Comparison of ENCODE assay signal across 12 cellular contexts in the genomic region with DNA sequence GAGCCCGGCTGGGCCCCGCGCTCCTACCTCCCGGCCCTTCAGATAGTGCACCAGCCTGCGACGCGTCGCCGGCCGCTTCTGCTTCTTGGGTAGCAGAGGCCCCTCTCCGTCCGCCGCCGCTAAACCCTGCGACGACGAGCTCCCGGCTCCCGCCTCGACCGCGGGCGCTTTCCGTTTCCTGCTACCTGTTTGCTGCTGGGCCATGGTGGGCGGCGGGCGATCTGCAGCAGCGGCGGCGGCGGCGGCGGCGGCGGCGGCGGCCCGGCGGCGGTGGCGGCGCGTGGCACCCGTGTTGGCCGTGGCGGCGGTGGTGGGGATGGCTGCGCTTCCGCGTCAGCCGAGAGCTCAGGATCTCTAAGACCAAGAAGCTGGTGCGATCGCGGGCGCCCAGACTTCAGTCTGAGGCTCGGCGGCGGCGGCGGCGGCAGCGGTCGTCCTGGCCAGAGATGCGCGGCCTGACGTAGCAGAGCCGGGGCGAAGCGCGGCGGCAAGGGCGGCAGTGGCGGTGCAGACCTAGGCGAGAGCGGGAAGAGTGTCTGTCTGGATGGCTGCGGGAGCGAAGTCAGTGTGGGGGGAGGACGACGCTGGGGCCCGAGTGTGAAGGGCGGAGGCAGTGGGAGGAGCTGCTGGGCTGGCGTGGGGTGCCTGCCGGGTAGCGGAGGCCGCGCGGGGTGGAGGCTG. TPM values are rescaled to one million over a fixed set of nuclear protein-coding genes. Genes with fewer than 3 reads are reported as not detected.
DNase-seq lines count a peak whose midpoint lies in the region; ATAC-seq and TF ChIP-seq lines count a peak whose summit lies in the region.
"Had no signal": no experiment of that assay in that cellular context is flagged by ENCODE, and none has a peak within 500 bp of the region (broad histone marks: within the 10 kb centered on the region; RNA-seq: fewer than 3 reads in every experiment).

A gene (minus strand): TSS at position 569 of the 681 bp plus-strand sequence. CDS start 365 bp downstream, at position 204.

- no peaks in the 10 kb centered on the region for H3K4me1 ChIP-seq in GM23248 (ENCODE audit: insufficient read depth)
- H3K4me1 ChIP-seq in heart right ventricle, result no peaks in the 10 kb centered on the region

- H3F3A ChIP-seq in GM23248 (ENCODE audit: insufficient read depth), result no peaks in the 10 kb centered on the region

- in situ Hi-C loops in GM23248 (cut with MboI), result no loop called here

- no peak within 1 kb of the TSS for H3K4me2 ChIP-seq in GM23248 (ENCODE audit: unreplicated experiment)

- H3K27me3 ChIP-seq in GM23248 (replicated peaks; ENCODE audit: insufficient read depth) (no peaks in the 10 kb centered on the region), heart right ventricle (peaks cover 0 to 2% (median 0%) of the 10 kb centered on the region in 7 donors)

- intact Hi-C loops in heart right ventricle (cut with DNase I) (no loop called here), posterior vena cava (cut with DNase I) (loop anchor here in 1 of 2 donors (5.0 kb wide), 1 partner anchor 896 kb away; no protein-coding TSS in a partner anchor)

- no peaks in the 10 kb centered on the region for H4K20me1 ChIP-seq in GM23248 (ENCODE audit: insufficient read depth)

- ATAC-seq in heart right ventricle (peak in 1 of 8 donors; percentile 25), GM18511 (IDR thresholded peaks at IDR 0.05; ENCODE audit: unreplicated experiment) (no peak), HG03095 (IDR thresholded peaks at IDR 0.05; ENCODE audit: unreplicated experiment) (no peak)
- ATAC-seq: stimulated activated effector memory CD8-positive, alpha-beta T cell treated with anti-CD3 and anti-CD28 coated beads, Interleukin-12 subunit alpha, Interleukin-12 subunit beta, amount 100 ng/mL, for 72 hours had no signal

- no peak within 1 kb of the TSS for H3K4me3 ChIP-seq in GM23248
- H3K4me3 ChIP-seq in heart right ventricle, result peak within 1 kb of the TSS in 7 of 10 donors; percentile 17 to 42 (median 32)

- no peaks in the 10 kb centered on the region for H3K9me2 ChIP-seq in GM23248 (ENCODE audit: insufficient read depth)

- WGBS in GM23248 (ENCODE audit: low coverage in 1 of 2, low lambda C conversion rate in 2 of 2, missing lambda C conversion rate in 2 of 2), 2 experiments, result 0 to 7% methylated on average over 3 to 78 of the region's 87 CpGs
- WGBS in heart right ventricle, 2 donors, result 0 to 1% methylated on average over 52 to 87 of the region's 87 CpGs

- H3K36me3 ChIP-seq in GM23248 (ENCODE audit: low read depth), result no peaks in the 10 kb centered on the region
- no peaks in the 10 kb centered on the region for H3K36me3 ChIP-seq in heart right ventricle

- TF ChIP-seq CTCF in heart right ventricle (IDR thresholded peaks at IDR 0.05), result no peak

- no peaks in the 10 kb centered on the region for H3K79me2 ChIP-seq in GM23248 (ENCODE audit: insufficient read depth)

- H3K9me3 ChIP-seq in GM23248 (ENCODE audit: low read depth) (no peaks in the 10 kb centered on the region), heart right ventricle (no peaks in the 10 kb centered on the region)

- no peak within 1 kb of the TSS for H3K9ac ChIP-seq in GM23248

- H3K27ac ChIP-seq in GM23248, result no peak within 1 kb of the TSS
- no peak within 1 kb of the TSS for H3K27ac ChIP-seq in heart right ventricle

- peak; percentile 1 for DNase-seq in GM23248
- DNase-seq in NCI-H82 (lab: John Stamatoyannopoulos, UW), result peak; percentile 68
- no peak for DNase-seq in heart right ventricle
- peak; percentile 76 for DNase-seq in posterior vena cava (ENCODE audit: low spot score)
- no peak for DNase-seq in epidermal melanocyte (ENCODE audit: insufficient read length, low spot score)
- no peak for DNase-seq in RKO (ENCODE audit: low spot score)
- DNase-seq: activated B cell treated with CpG ODN at 0.5 μM for 24 hours, NCI-H1694 treated with DMSO at 0.1 percent for 48 hours had no signal

- H2AFZ ChIP-seq in GM23248, result no peak within 1 kb of the TSS

RNA-seq across cellular contexts. Expression of the gene that starts here (rescaled TPM):
- not detected in 2 replicates for total RNA-seq in GM23248 (2014; rRNA removed; shearing (Covaris generic))
- polyA plus RNA-seq in GM23248 (2016; fragmentation: Nextera tagmentation; extraction: Ambion mirVana) (not detected in 2 replicates), heart right ventricle (under 1 TPM; 0.07 to 0.10 TPM)
- total RNA-seq in heart right ventricle (under 1 TPM in 3 of 10 donors, not detected in 7; 0.09 to 0.10 (median 0.09) TPM), posterior vena cava (1 to 10 TPM; 1.1 to 2.4 TPM)
- total RNA-seq: activated B cell treated with CpG ODN at 0.5 μM for 24 hours, dermis microvascular lymphatic vessel endothelial cell had no signal

Comparison
In these comparisons a context has a peak if more than half of its experiments do, and no peak if none do; other contexts are left out.
1. Peak in DNase-seq in GM23248; RNA of the gene not detected or under 1 TPM.
2. DNase-seq: peak in NCI-H82 (single experiment) and posterior vena cava (single experiment); none in heart right ventricle (0 of 2), epidermal melanocyte (single experiment) and RKO (single experiment).